In the genomic region with DNA sequence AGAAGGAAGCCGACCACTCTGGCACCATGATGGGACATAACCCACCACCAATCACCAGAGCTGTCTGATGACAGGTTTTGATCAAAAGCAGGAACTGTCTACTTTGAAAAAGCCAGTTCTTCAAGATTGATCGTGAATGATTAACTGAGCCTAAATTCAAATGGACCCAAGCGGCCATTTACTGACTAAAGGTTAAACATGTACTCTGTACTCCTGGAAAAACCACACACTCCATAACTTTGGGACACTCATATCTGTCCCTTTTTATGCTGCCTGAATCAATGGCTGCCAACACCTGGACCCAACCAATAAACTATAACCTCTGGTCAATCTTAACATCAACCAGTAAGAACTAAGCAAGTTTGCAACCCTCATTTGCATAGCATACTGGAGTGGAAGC, we compare ENCODE assay signal across 23 cellular contexts.
"Had no signal": no experiment of that assay in that cellular context is flagged by ENCODE, and none has a peak within 500 bp of the region (broad histone marks: within the 10 kb centered on the region; RNA-seq: fewer than 3 reads in every experiment).

No MANE protein-coding gene starts in this region.

- H3K27me3 ChIP-seq: gastroesophageal sphincter, testis, tibial nerve had no signal

- H3K36me3 ChIP-seq: esophagus squamous epithelium, gastroesophageal sphincter, left lung, prostate gland, tibial nerve had no signal

- H3K4me3 ChIP-seq: esophagus squamous epithelium, gastroesophageal sphincter, left lung, lung, prostate gland, testis, tibial nerve had no signal

- H3K9ac ChIP-seq: parathyroid adenoma had no signal

- H3K9me3 ChIP-seq: esophagus squamous epithelium, gastroesophageal sphincter, left lung, prostate gland, testis, tibial nerve had no signal

- H3K4me1 ChIP-seq: esophagus squamous epithelium, left lung, parathyroid adenoma, prostate gland, tibial nerve had no signal

- H3K27ac ChIP-seq: esophagus squamous epithelium, gastroesophageal sphincter, left lung, parathyroid adenoma, prostate gland, testis, tibial nerve had no signal

- DNase-seq: cerebellar nuclear complex; dermis blood vessel endothelial cell; esophagus squamous epithelium; foreskin fibroblast; glutamatergic neuron; immature natural killer cell; kidney; left lung; mesenchymal stem cell; midbrain; naive B cell; occipital lobe; retina; stimulated activated CD4-positive, alpha-beta T cell treated with anti-CD3 and anti-CD28 coated beads, Interleukin-2, amount 100 ng/mL, for 24 hours; stimulated activated CD4-positive, alpha-beta T cell treated with anti-CD3 and anti-CD28 coated beads, Interleukin-4, amount 100 ng/mL, for 4 hours; stimulated activated naive B cell treated with anti-CD40 and anti-IgM and Interleukin-4, amounts not matched to agents 10 μg/mL and 1 μg/mL and 100 μg/mL, for 72 hours; stimulated activated naive CD8-positive, alpha-beta T cell treated with anti-CD3 and anti-CD28 coated beads, Interleukin-15, amount 100 ng/mL, for 72 hours; testis had no signal
